Comparison of ENCODE assay signal across 20 cellular contexts in the genomic region with DNA sequence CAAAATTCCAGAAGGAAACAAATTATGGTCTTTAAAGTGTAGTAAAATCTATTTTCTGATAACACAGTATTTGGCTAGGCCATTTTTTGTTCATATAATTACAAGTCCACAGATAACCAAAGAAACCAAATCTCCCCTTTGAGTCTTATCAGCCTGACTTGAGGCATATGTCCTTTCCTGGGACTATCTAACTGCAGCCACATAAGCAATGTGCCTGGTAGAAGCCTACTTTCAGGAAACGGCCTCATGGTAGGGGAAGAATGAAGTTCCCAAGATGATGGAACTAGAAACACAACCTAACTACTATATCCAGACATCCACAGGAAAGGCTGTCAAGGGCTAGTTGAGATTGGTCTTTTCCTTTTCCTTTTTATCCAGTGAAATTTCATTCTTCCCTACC.
"Had no signal": no experiment of that assay in that cellular context is flagged by ENCODE, and none has a peak within 500 bp of the region (broad histone marks: within the 10 kb centered on the region; RNA-seq: fewer than 3 reads in every experiment).

No MANE protein-coding gene starts in this region.

- H3K4me1 ChIP-seq: right lobe of liver had no signal

- H3K4me3 Mint-ChIP-seq: activated B cell treated with CpG ODN at 0.5 μM for 24 hours; activated CD4-positive, alpha-beta T cell treated with anti-CD3 and anti-CD28 coated beads for 36 hours; activated naive CD8-positive, alpha-beta T cell treated with anti-CD3 and anti-CD28 coated beads for 36 hours; endodermal cell; nephron progenitor cell had no signal

- H3K9me3 ChIP-seq: left lung, right lobe of liver, upper lobe of left lung had no signal

- H3K36me3 ChIP-seq: cardiac muscle cell, left lung, right lobe of liver, upper lobe of left lung had no signal

- H3K4me3 ChIP-seq: cardiac muscle cell, left lung, lung, right lobe of liver, upper lobe of left lung had no signal

- H3K36me3 Mint-ChIP-seq: activated naive CD8-positive, alpha-beta T cell treated with anti-CD3 and anti-CD28 coated beads for 36 hours had no signal

- DNase-seq: activated B cell treated with CpG ODN at 0.5 μM for 24 hours; activated CD4-positive, alpha-beta T cell treated with anti-CD3 and anti-CD28 coated beads for 36 hours; activated CD4-positive, alpha-beta T cell treated with anti-CD3 and anti-CD28 coated beads, Interleukin-2, amount 50 U/mL, for 48 hours; activated naive CD4-positive, alpha-beta T cell treated with Interleukin-2 at 50 U/mL for 16 hours; activated naive CD8-positive, alpha-beta T cell treated with anti-CD3 and anti-CD28 coated beads for 36 hours; activated T-cell treated with anti-CD3 and anti-CD28 coated beads, Interleukin-2, amount 50 U/mL, for 48 hours; amniotic stem cell; cortex of kidney; endodermal cell; foreskin fibroblast; left lung; nephron progenitor cell; posterior cingulate gyrus; right lobe of liver; stimulated activated CD4-positive, alpha-beta T cell treated with anti-CD3 and anti-CD28 coated beads, Interleukin-4, amount 100 ng/mL, for 4 hours; stimulated activated naive CD8-positive, alpha-beta T cell treated with anti-CD3 and anti-CD28 coated beads, Interleukin-15, Interleukin-2, amounts not matched to agents 100 U/mL and 50 U/mL, for 24 hours; upper lobe of left lung had no signal

- H3K27ac ChIP-seq: cardiac muscle cell, left lung, right lobe of liver, upper lobe of left lung had no signal

- H3K4me1 Mint-ChIP-seq: nephron progenitor cell had no signal

- H3K27me3 ChIP-seq: cardiac muscle cell, left lung, right lobe of liver, upper lobe of left lung had no signal

- H3K27ac Mint-ChIP-seq: activated B cell treated with CpG ODN at 0.5 μM for 24 hours; activated CD4-positive, alpha-beta T cell treated with anti-CD3 and anti-CD28 coated beads for 36 hours; activated naive CD8-positive, alpha-beta T cell treated with anti-CD3 and anti-CD28 coated beads for 36 hours; endodermal cell; nephron progenitor cell had no signal

- H3K27me3 Mint-ChIP-seq: activated B cell treated with CpG ODN at 0.5 μM for 24 hours; activated CD4-positive, alpha-beta T cell treated with anti-CD3 and anti-CD28 coated beads for 36 hours; activated naive CD8-positive, alpha-beta T cell treated with anti-CD3 and anti-CD28 coated beads for 36 hours had no signal

- FAIRE-seq: TTC549 had no signal
